In the genomic region with DNA sequence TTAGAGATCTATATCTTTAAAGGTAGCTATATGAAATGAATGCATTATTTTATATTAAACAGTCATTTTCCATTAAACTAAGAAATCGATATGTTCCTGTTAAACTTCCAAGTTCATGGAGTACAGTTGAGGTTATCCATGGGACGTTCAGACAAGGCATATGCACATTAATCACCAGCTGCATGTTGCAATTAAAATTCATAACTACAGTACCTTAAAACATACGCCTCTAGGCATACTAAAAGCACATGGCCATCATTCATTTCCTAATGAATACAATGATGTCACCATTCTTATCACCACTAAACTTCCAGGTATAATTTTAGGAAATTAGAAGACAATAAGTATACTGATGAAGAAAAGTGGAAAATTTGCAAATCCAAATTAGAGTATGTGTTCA, we compare ENCODE assay signal across 16 cellular contexts.
DNase-seq lines count a peak whose midpoint lies in the region; ATAC-seq and TF ChIP-seq lines count a peak whose summit lies in the region.
"Had no signal": no experiment of that assay in that cellular context is flagged by ENCODE, and none has a peak within 500 bp of the region (broad histone marks: within the 10 kb centered on the region; RNA-seq: fewer than 3 reads in every experiment).

No MANE protein-coding gene starts in this region.

- TF ChIP-seq CTCF in HEK293 (tag by site-specific recombination; IDR thresholded peaks at IDR 0.05) (no peak), RWPE1 (conservative IDR thresholded peaks at IDR 0.05; ENCODE audit: low read depth) (no peak), epithelial cell of esophagus (IDR thresholded peaks at IDR 0.05; ENCODE audit: insufficient read depth, low read depth, low read length, missing control alignments) (no peak), natural killer cell (IDR thresholded peaks at IDR 0.05) (no peak), prostate gland (IDR thresholded peaks at IDR 0.05) (no peak)

- H3K36me3 Mint-ChIP-seq in natural killer cell: no peaks in the 10 kb centered on the region
- H3K36me3 Mint-ChIP-seq: CD14-positive monocyte; CD8-positive, alpha-beta T cell; IgD-negative memory B cell had no signal

- no peaks in the 10 kb centered on the region for H3K36me3 ChIP-seq in HEK293 (ENCODE audit: control insufficient read depth in 2 of 2, insufficient read depth in 1 of 2, low read length in 2 of 2)
- no peaks in the 10 kb centered on the region for H3K36me3 ChIP-seq in prostate gland

- no peaks in the 10 kb centered on the region for H3K4me1 Mint-ChIP-seq in natural killer cell
- H3K4me1 Mint-ChIP-seq: CD14-positive monocyte, H9, IgD-negative memory B cell had no signal

- CTCF ChIA-PET in HEK293 (lab: Yijun Ruan, JAX): no interaction called here
- CTCF ChIA-PET in RWPE1 (lab: Yijun Ruan, JAX): interaction anchor here (0.6 kb wide), 1 partner anchor 576 kb away, joined by 3 read pairs; no protein-coding TSS in a partner anchor

- TF ChIP-seq POLR2A in prostate gland (IDR thresholded peaks at IDR 0.05): no peak

- DNase-seq in NCI-H1417 (lab: John Stamatoyannopoulos, UW) (peak in 2 of 3 experiments; percentile 25 to 84), RWPE1 (ENCODE audit: low spot score) (peak; percentile 1), epithelial cell of esophagus (ENCODE audit: low read depth) (peak; percentile 65), natural killer cell (no peak), prostate gland (ENCODE audit: low spot score) (no peak)
- DNase-seq: CD8-positive, alpha-beta T cell; COR-L47; DMS53; GF-D8; GOT3; H9 had no signal

- intact Hi-C loops in natural killer cell (cut with micrococcal nuclease) (no loop called here), prostate gland (cut with DNase I) (no loop called here)

- H3K27ac ChIP-seq in HEK293 (ENCODE audit: extremely low read depth, low read depth, low read length): no peak overlapping the region
- H3K27ac ChIP-seq in RWPE1: no peak overlapping the region
- no peak overlapping the region for H3K27ac ChIP-seq in prostate gland
- H3K27ac ChIP-seq: A549 had no signal

- no peak overlapping the region for H3K4me3 ChIP-seq in HEK293 (ENCODE audit: low read depth, low read length)
- no peak overlapping the region for H3K4me3 ChIP-seq in epithelial cell of esophagus (ENCODE audit: low read length)
- no peak overlapping the region for H3K4me3 ChIP-seq in prostate gland
- H3K4me3 ChIP-seq: A549 had no signal

- H3K4me3 Mint-ChIP-seq in natural killer cell: no peak overlapping the region
- H3K4me3 Mint-ChIP-seq: CD14-positive monocyte; CD8-positive, alpha-beta T cell; H9; IgD-negative memory B cell had no signal

- no peak for ATAC-seq in natural killer cell
- no peak for ATAC-seq in HG02884 (IDR thresholded peaks at IDR 0.05; ENCODE audit: unreplicated experiment)
- ATAC-seq: A549; CD8-positive, alpha-beta T cell had no signal

- POLR2A ChIA-PET in HEK293 (lab: Yijun Ruan, JAX) (no interaction called here), RWPE1 (lab: Yijun Ruan, JAX; ENCODE audit: low non-redundant PET) (no interaction called here)

- H3K9me3 ChIP-seq in HEK293 (ENCODE audit: control insufficient read depth, insufficient read depth, low read depth, low read length): no peaks in the 10 kb centered on the region
- H3K9me3 ChIP-seq in prostate gland: no peaks in the 10 kb centered on the region
- H3K9me3 ChIP-seq: A549 had no signal

- H3K27ac Mint-ChIP-seq in natural killer cell: no peak overlapping the region
- H3K27ac Mint-ChIP-seq: CD14-positive monocyte; CD8-positive, alpha-beta T cell; H9; IgD-negative memory B cell had no signal

- 34% methylated on average over 3 of the region's 3 CpGs for whole genome bisulfite sequencing in prostate gland

- no peaks in the 10 kb centered on the region for H3K27me3 ChIP-seq in prostate gland (replicated peaks; ENCODE audit: insufficient read depth)

- H3K27me3 Mint-ChIP-seq in natural killer cell (ENCODE audit: low read depth in 2 of 2): no peaks in the 10 kb centered on the region
- H3K27me3 Mint-ChIP-seq: IgD-negative memory B cell had no signal

- H3K4me1 ChIP-seq in HEK293 (ENCODE audit: control insufficient read depth, insufficient read depth, low read length): no peaks in the 10 kb centered on the region
- no peaks in the 10 kb centered on the region for H3K4me1 ChIP-seq in prostate gland (replicated peaks)
- H3K4me1 ChIP-seq: A549 had no signal

- peaks cover 6 to 8% of the 10 kb centered on the region in 2 donors for H3K9me3 Mint-ChIP-seq in natural killer cell

TF ChIP-seq in HEK293, 187 proteins besides CTCF, POLR2A, EP300 and RAD21:
- no peak for TF ChIP-seq SP3 (tag by site-specific recombination; IDR thresholded peaks at IDR 0.05)
- TF ChIP-seq, protein P1, sequence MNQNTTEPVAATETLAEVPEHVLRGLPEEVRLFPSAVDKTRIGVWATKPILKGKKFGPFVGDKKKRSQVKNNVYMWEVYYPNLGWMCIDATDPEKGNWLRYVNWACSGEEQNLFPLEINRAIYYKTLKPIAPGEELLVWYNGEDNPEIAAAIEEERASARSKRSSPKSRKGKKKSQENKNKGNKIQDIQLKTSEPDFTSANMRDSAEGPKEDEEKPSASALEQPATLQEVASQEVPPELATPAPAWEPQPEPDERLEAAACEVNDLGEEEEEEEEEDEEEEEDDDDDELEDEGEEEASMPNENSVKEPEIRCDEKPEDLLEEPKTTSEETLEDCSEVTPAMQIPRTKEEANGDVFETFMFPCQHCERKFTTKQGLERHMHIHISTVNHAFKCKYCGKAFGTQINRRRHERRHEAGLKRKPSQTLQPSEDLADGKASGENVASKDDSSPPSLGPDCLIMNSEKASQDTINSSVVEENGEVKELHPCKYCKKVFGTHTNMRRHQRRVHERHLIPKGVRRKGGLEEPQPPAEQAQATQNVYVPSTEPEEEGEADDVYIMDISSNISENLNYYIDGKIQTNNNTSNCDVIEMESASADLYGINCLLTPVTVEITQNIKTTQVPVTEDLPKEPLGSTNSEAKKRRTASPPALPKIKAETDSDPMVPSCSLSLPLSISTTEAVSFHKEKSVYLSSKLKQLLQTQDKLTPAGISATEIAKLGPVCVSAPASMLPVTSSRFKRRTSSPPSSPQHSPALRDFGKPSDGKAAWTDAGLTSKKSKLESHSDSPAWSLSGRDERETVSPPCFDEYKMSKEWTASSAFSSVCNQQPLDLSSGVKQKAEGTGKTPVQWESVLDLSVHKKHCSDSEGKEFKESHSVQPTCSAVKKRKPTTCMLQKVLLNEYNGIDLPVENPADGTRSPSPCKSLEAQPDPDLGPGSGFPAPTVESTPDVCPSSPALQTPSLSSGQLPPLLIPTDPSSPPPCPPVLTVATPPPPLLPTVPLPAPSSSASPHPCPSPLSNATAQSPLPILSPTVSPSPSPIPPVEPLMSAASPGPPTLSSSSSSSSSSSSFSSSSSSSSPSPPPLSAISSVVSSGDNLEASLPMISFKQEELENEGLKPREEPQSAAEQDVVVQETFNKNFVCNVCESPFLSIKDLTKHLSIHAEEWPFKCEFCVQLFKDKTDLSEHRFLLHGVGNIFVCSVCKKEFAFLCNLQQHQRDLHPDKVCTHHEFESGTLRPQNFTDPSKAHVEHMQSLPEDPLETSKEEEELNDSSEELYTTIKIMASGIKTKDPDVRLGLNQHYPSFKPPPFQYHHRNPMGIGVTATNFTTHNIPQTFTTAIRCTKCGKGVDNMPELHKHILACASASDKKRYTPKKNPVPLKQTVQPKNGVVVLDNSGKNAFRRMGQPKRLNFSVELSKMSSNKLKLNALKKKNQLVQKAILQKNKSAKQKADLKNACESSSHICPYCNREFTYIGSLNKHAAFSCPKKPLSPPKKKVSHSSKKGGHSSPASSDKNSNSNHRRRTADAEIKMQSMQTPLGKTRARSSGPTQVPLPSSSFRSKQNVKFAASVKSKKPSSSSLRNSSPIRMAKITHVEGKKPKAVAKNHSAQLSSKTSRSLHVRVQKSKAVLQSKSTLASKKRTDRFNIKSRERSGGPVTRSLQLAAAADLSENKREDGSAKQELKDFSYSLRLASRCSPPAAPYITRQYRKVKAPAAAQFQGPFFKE (tag by site-specific recombination; IDR thresholded peaks at IDR 0.05; ENCODE audit: borderline replicate concordance): no peak
- TF ChIP-seq ZNF391 (tag by site-specific recombination; IDR thresholded peaks at IDR 0.05; ENCODE audit: borderline replicate concordance, low read depth): no peak
- TF ChIP-seq, protein P2, sequence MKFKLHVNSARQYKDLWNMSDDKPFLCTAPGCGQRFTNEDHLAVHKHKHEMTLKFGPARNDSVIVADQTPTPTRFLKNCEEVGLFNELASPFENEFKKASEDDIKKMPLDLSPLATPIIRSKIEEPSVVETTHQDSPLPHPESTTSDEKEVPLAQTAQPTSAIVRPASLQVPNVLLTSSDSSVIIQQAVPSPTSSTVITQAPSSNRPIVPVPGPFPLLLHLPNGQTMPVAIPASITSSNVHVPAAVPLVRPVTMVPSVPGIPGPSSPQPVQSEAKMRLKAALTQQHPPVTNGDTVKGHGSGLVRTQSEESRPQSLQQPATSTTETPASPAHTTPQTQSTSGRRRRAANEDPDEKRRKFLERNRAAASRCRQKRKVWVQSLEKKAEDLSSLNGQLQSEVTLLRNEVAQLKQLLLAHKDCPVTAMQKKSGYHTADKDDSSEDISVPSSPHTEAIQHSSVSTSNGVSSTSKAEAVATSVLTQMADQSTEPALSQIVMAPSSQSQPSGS (tag by site-specific recombination; IDR thresholded peaks at IDR 0.05; ENCODE audit: low read depth): 0 out of 2 replicates have a peak, but pooled peaks have one; percentile 15
- TF ChIP-seq OVOL3 (tag by site-specific recombination; IDR thresholded peaks at IDR 0.05): no peak

Comparison
In these comparisons a context has a peak if more than half of its experiments do, and no peak if none do; other contexts are left out.
1. DNase-seq: peak in NCI-H1417 (2 of 3), RWPE1 (single experiment) and epithelial cell of esophagus (single experiment); none in natural killer cell (single experiment) and prostate gland (single experiment).